1 cellular context compared by ENCODE assay signal in genomic region chr17:82236142-82236971, GRCh38.
TF ChIP-seq lines count a peak whose summit lies in the region.

No MANE protein-coding gene starts in this region.

TF ChIP-seq in HepG2, 621 proteins besides CTCF, POLR2A, EP300 and RAD21 (continued from another document and continues in another):
- peak; percentile 61; the same call in 1 of the 2 replicates for TF ChIP-seq ZBTB2 (CRISPR knock-in tag; IDR thresholded peaks at IDR 0.05; ENCODE audit: low read depth)
- TF ChIP-seq ZNF180 (CRISPR knock-in tag; IDR thresholded peaks at IDR 0.05; ENCODE audit: borderline replicate concordance, low read depth) = peak; percentile 38; the same call in 1 of the 2 replicates
- peak; percentile 96 for TF ChIP-seq ZIK1 (CRISPR knock-in tag; IDR thresholded peaks at IDR 0.05; ENCODE audit: borderline replicate concordance, low read depth)
- TF ChIP-seq NFKBIZ (CRISPR knock-in tag; IDR thresholded peaks at IDR 0.05) = peak; percentile 93
- TF ChIP-seq NPAS2 (CRISPR knock-in tag; IDR thresholded peaks at IDR 0.05; ENCODE audit: borderline replicate concordance) = no peak
- peak; percentile 75 for TF ChIP-seq KDM6A (CRISPR knock-in tag; IDR thresholded peaks at IDR 0.05; ENCODE audit: low read depth)
- TF ChIP-seq ZNF292 (CRISPR knock-in tag; IDR thresholded peaks at IDR 0.05; ENCODE audit: borderline replicate concordance, low read depth) = peak; percentile 72; the same call in 1 of the 2 replicates
- no peak for TF ChIP-seq TBP (CRISPR knock-in tag; IDR thresholded peaks at IDR 0.05)
- peak; percentile 98 for TF ChIP-seq ZNF749 (CRISPR knock-in tag; IDR thresholded peaks at IDR 0.05; ENCODE audit: borderline replicate concordance)
- TF ChIP-seq ZBTB7A (CRISPR knock-in tag; IDR thresholded peaks at IDR 0.05) = peak; percentile 81; the same call in 1 of the 2 replicates
- TF ChIP-seq, protein P1, sequence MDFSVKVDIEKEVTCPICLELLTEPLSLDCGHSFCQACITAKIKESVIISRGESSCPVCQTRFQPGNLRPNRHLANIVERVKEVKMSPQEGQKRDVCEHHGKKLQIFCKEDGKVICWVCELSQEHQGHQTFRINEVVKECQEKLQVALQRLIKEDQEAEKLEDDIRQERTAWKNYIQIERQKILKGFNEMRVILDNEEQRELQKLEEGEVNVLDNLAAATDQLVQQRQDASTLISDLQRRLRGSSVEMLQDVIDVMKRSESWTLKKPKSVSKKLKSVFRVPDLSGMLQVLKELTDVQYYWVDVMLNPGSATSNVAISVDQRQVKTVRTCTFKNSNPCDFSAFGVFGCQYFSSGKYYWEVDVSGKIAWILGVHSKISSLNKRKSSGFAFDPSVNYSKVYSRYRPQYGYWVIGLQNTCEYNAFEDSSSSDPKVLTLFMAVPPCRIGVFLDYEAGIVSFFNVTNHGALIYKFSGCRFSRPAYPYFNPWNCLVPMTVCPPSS (IDR thresholded peaks at IDR 0.05) = no peak
- peak; percentile 97 for TF ChIP-seq NFKB2 (CRISPR knock-in tag; IDR thresholded peaks at IDR 0.05; ENCODE audit: borderline replicate concordance)
- TF ChIP-seq MBNL3 (CRISPR knock-in tag; conservative IDR thresholded peaks at IDR 0.05) = no peak
- no peak for TF ChIP-seq WIZ (CRISPR knock-in tag; IDR thresholded peaks at IDR 0.05)
- no peak for TF ChIP-seq PRPF4 (IDR thresholded peaks at IDR 0.05; ENCODE audit: low read depth, low read length, poor library complexity, severe bottlenecking)
- TF ChIP-seq, protein P2, sequence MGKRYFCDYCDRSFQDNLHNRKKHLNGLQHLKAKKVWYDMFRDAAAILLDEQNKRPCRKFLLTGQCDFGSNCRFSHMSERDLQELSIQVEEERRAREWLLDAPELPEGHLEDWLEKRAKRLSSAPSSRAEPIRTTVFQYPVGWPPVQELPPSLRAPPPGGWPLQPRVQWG (CRISPR knock-in tag; IDR thresholded peaks at IDR 0.05; ENCODE audit: borderline replicate concordance, low read depth) = peak; percentile 51; the same call in 1 of the 2 replicates
- no peak for TF ChIP-seq CBX2 (IDR thresholded peaks at IDR 0.05; ENCODE audit: low read depth, low read length)
- TF ChIP-seq CBX2 (CRISPR knock-in tag; IDR thresholded peaks at IDR 0.05; ENCODE audit: low read depth) = peak; percentile 84; the same call in 1 of the 2 replicates
- peak; percentile 37; the same call in 1 of the 2 replicates for TF ChIP-seq ETV5 (CRISPR knock-in tag; IDR thresholded peaks at IDR 0.05; ENCODE audit: borderline replicate concordance)
- peak; percentile 96; the same call in 1 of the 2 replicates for TF ChIP-seq ZNF256 (CRISPR knock-in tag; conservative IDR thresholded peaks at IDR 0.05)
- TF ChIP-seq, protein P3, sequence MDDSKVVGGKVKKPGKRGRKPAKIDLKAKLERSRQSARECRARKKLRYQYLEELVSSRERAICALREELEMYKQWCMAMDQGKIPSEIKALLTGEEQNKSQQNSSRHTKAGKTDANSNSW (CRISPR knock-in tag; IDR thresholded peaks at IDR 0.05; ENCODE audit: borderline replicate concordance) = no peak; the same call in 1 of the 2 replicates
- peak; percentile 93 for TF ChIP-seq HNF1B (CRISPR knock-in tag; IDR thresholded peaks at IDR 0.05)
- TF ChIP-seq ZNF580 (CRISPR knock-in tag; IDR thresholded peaks at IDR 0.05; ENCODE audit: borderline replicate concordance, low read depth) = peak; percentile 98
- TF ChIP-seq NFYC (CRISPR knock-in tag; IDR thresholded peaks at IDR 0.05) = peak; percentile 53
- TF ChIP-seq ELF4 (CRISPR knock-in tag; IDR thresholded peaks at IDR 0.05; ENCODE audit: borderline replicate concordance) = no peak
- peak; percentile 90; the same call in 1 of the 2 replicates for TF ChIP-seq MTF2 (CRISPR knock-in tag; IDR thresholded peaks at IDR 0.05; ENCODE audit: borderline replicate concordance)
- TF ChIP-seq, protein P4, sequence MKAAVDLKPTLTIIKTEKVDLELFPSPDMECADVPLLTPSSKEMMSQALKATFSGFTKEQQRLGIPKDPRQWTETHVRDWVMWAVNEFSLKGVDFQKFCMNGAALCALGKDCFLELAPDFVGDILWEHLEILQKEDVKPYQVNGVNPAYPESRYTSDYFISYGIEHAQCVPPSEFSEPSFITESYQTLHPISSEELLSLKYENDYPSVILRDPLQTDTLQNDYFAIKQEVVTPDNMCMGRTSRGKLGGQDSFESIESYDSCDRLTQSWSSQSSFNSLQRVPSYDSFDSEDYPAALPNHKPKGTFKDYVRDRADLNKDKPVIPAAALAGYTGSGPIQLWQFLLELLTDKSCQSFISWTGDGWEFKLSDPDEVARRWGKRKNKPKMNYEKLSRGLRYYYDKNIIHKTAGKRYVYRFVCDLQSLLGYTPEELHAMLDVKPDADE (CRISPR knock-in tag; IDR thresholded peaks at IDR 0.05) = peak; percentile 90; the same call in 1 of the 2 replicates
- TF ChIP-seq ZNF773 (CRISPR knock-in tag; IDR thresholded peaks at IDR 0.05; ENCODE audit: borderline replicate concordance) = peak; percentile 80; the same call in 1 of the 2 replicates
- no peak for TF ChIP-seq EHMT2 (IDR thresholded peaks at IDR 0.05; ENCODE audit: borderline replicate concordance, low read depth, low read length)
- TF ChIP-seq PHF8 (CRISPR knock-in tag; IDR thresholded peaks at IDR 0.05) = peak; percentile 60; the same call in 1 of the 2 replicates
- peak; percentile 98 for TF ChIP-seq ARID2 (CRISPR knock-in tag; IDR thresholded peaks at IDR 0.05; ENCODE audit: borderline replicate concordance)
- TF ChIP-seq ZNF503 (CRISPR knock-in tag; IDR thresholded peaks at IDR 0.05) = peak; percentile 85
- TF ChIP-seq NRL (CRISPR knock-in tag; IDR thresholded peaks at IDR 0.05; ENCODE audit: borderline replicate concordance) = peak; percentile 96; the same call in 1 of the 2 replicates
- peak; percentile 99 for TF ChIP-seq ZNF878 (CRISPR knock-in tag; IDR thresholded peaks at IDR 0.05)
- peak; percentile 99 for TF ChIP-seq POGK (CRISPR knock-in tag; conservative IDR thresholded peaks at IDR 0.05)
- no peak for TF ChIP-seq KDM1A (CRISPR knock-in tag; IDR thresholded peaks at IDR 0.05)
- peak; percentile 95 for TF ChIP-seq NFAT5 (CRISPR knock-in tag; IDR thresholded peaks at IDR 0.05)
- peak; percentile 83 for TF ChIP-seq HNF4G (IDR thresholded peaks at IDR 0.05; ENCODE audit: borderline replicate concordance, low read depth, low read length)
- peak; percentile 98 for TF ChIP-seq HNF4G (CRISPR knock-in tag; IDR thresholded peaks at IDR 0.05; ENCODE audit: borderline replicate concordance, low read depth)
- TF ChIP-seq NFRKB (IDR thresholded peaks at IDR 0.05) = no peak
- TF ChIP-seq, protein P5, sequence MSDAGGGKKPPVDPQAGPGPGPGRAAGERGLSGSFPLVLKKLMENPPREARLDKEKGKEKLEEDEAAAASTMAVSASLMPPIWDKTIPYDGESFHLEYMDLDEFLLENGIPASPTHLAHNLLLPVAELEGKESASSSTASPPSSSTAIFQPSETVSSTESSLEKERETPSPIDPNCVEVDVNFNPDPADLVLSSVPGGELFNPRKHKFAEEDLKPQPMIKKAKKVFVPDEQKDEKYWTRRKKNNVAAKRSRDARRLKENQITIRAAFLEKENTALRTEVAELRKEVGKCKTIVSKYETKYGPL (CRISPR knock-in tag; IDR thresholded peaks at IDR 0.05) = peak; percentile 84
- no peak for TF ChIP-seq HCFC1 (IDR thresholded peaks at IDR 0.05; ENCODE audit: low read depth, low read length)
- no peak for TF ChIP-seq ZNF282 (IDR thresholded peaks at IDR 0.05; ENCODE audit: partially characterized antibody)
- TF ChIP-seq MBD4 (IDR thresholded peaks at IDR 0.05; ENCODE audit: borderline replicate concordance, low read length) = no peak
- TF ChIP-seq, protein P6, sequence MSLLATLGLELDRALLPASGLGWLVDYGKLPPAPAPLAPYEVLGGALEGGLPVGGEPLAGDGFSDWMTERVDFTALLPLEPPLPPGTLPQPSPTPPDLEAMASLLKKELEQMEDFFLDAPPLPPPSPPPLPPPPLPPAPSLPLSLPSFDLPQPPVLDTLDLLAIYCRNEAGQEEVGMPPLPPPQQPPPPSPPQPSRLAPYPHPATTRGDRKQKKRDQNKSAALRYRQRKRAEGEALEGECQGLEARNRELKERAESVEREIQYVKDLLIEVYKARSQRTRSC (CRISPR knock-in tag; IDR thresholded peaks at IDR 0.05; ENCODE audit: low read depth) = peak; percentile 94; the same call in 1 of the 2 replicates
